8 cellular contexts compared by ENCODE assay signal in genomic region chr19:18294467-18294864, GRCh38. TPM values are rescaled to one million over a fixed set of nuclear protein-coding genes. Genes with fewer than 3 reads are reported as not detected.
DNase-seq lines count a peak whose midpoint lies in the region; ATAC-seq and TF ChIP-seq lines count a peak whose summit lies in the region.

No MANE protein-coding gene starts in this region.

- H3K27ac ChIP-seq in C4-2B, result peak overlapping the region; percentile 88; the same call in 1 of the 2 replicates

- DNase-seq in NCI-H748 treated with DMSO at 0.1 percent for 48 hours (lab: John Stamatoyannopoulos, UW) (peak; percentile 16), activated gamma-delta T cell (lab: John Stamatoyannopoulos, UW) (peak; percentile 71), kidney tubule cell (ENCODE audit: low spot score) (peak; percentile 39), islet precursor cell (no peak), A172 (ENCODE audit: low spot score) (no peak)
- peak; percentile 84 to 87 for DNase-seq in stimulated activated CD8-positive, alpha-beta memory T cell treated with anti-CD3 and anti-CD28 coated beads, Interleukin-2, amount 100 ng/mL, for 1 hour (ENCODE audit: low read depth in 2 of 2)

- TF ChIP-seq CTCF in C4-2B (conservative IDR thresholded peaks at IDR 0.05), result no peak

- ATAC-seq in GM21367 (IDR thresholded peaks at IDR 0.05; ENCODE audit: unreplicated experiment), result no peak

RNA-seq across cellular contexts. Expression of gene JUND, which starts 13.0 kb away (rescaled TPM):
- total RNA-seq in A172 (2014; rRNA removed; shearing (Covaris generic)), result 91.3 and 129 TPM in 2 replicates

RNA-seq across cellular contexts. Expression of gene IQCN, which starts 20.2 kb away (rescaled TPM):
- 0.69 and 1.2 TPM in 2 replicates for total RNA-seq in A172 (2014; rRNA removed; shearing (Covaris generic))

RNA-seq across cellular contexts. Expression of gene LSM4, which starts 28.4 kb away (rescaled TPM):
- total RNA-seq in A172 (2014; rRNA removed; shearing (Covaris generic)), result 403 and 478 TPM in 2 replicates

RNA-seq across cellular contexts. Expression of gene PGPEP1, which starts 45.9 kb away (rescaled TPM):
- 14.6 and 19.1 TPM in 2 replicates for total RNA-seq in A172 (2014; rRNA removed; shearing (Covaris generic))

Comparison
In these comparisons a context has a peak if more than half of its experiments do, and no peak if none do; other contexts are left out.
1. DNase-seq: peak in NCI-H748 treated with DMSO at 0.1 percent for 48 hours (single experiment), activated gamma-delta T cell (single experiment), kidney tubule cell (single experiment) and stimulated activated CD8-positive, alpha-beta memory T cell treated with anti-CD3 and anti-CD28 coated beads, Interleukin-2, amount 100 ng/mL, for 1 hour (2 of 2); none in islet precursor cell (single experiment) and A172 (single experiment).